1 cellular context compared by ENCODE assay signal in the genomic region with DNA sequence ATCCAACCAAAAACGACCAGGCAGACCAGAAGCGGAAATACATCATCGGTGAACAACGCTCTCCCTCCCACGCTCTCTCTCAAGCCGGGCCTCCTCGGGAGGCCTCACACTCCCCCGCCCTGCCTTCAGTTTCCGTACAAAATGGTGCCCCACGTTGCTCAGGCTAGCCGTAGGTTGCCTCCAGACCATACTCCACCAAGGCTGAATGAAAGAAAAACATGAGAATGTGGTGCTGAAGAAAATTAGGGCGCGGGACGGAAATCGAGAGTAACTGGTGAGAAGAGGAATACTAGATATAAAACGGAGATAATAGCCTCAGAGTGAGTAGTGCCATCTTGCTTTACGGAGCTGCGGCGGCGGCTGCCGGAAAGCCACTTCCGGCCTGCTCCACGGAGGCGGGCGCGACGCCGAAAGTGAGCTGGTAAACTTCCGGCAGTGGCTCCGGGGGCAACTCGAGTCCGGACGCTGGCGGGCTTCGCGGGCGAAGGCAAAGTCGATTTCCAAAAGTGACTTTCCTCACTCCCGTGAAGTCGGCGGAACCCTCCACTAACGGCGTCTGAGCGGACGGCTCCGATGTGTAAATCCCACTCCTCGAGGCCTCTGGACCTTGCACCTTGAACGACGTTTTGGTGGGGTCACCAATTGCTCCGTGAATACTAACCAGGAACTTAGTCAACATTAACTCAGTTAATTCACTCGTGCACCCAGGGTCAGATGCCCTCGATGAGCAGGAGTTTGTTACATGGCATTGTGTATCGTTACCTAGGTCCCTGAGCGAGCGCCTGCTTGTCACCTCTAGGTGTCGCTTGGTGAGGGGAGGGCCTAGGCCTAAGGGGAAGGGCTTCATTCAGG.
TF ChIP-seq lines count a peak whose summit lies in the region.

A gene (minus strand): TSS at position 7 of the 852 bp plus-strand sequence. CDS start 980 bp downstream, outside the sequence.

TF ChIP-seq in H1, 55 proteins besides CTCF, POLR2A, EP300 and RAD21 (continued from another document):
- TF ChIP-seq CBX8 (IDR thresholded peaks at IDR 0.05; ENCODE audit: borderline replicate concordance, low read depth, low read length) (no peak), CHD2 (IDR thresholded peaks at IDR 0.05; ENCODE audit: low read length) (no peak), FOSL1 (IDR thresholded peaks at IDR 0.05; ENCODE audit: insufficient read depth, low read depth, low read length) (no peak), YY1 (IDR thresholded peaks at IDR 0.05; ENCODE audit: low read depth, low read length) (peak; percentile 100), SRF (IDR thresholded peaks at IDR 0.05; ENCODE audit: low read depth, low read length) (no peak), NANOG (IDR thresholded peaks at IDR 0.05; ENCODE audit: insufficient read depth, low read depth, low read length, poor library complexity, severe bottlenecking) (no peak), CREB1 (IDR thresholded peaks at IDR 0.05) (peak; percentile 46), ZNF274 (IDR thresholded peaks at IDR 0.05; ENCODE audit: borderline replicate concordance, extremely low read depth, low read length) (no peak), RXRA (IDR thresholded peaks at IDR 0.05; ENCODE audit: insufficient read depth, low read depth, low read length) (no peak), EGR1 (IDR thresholded peaks at IDR 0.05; ENCODE audit: borderline replicate concordance, low read depth, low read length) (peak; percentile 98), KDM4A (IDR thresholded peaks at IDR 0.05; ENCODE audit: low read depth, low read length, severe bottlenecking) (peak; percentile 90), CBX5 (IDR thresholded peaks at IDR 0.05; ENCODE audit: low read depth, low read length) (no peak), NRF1 (IDR thresholded peaks at IDR 0.05; ENCODE audit: low read depth, low read length) (no peak), SIN3A (conservative IDR thresholded peaks at IDR 0.05 in 1 of 2, IDR thresholded peaks at IDR 0.05 in 1 of 2; ENCODE audit: low read depth in 1 of 2, low read length in 2 of 2) (peak; percentile 50 to 79; a peak in 2 of 4 replicates), CTBP2 (IDR thresholded peaks at IDR 0.05; ENCODE audit: borderline replicate concordance, insufficient read depth, insufficient read length, low read length) (no peak), TAF7 (optimal IDR thresholded peaks at IDR 0.05; ENCODE audit: borderline replicate concordance, low read depth, low read length) (peak; percentile 7), TAF1 (IDR thresholded peaks at IDR 0.05; ENCODE audit: low read depth, low read length) (peak; percentile 71), GABPA (IDR thresholded peaks at IDR 0.05; ENCODE audit: borderline replicate concordance, insufficient read depth, low read length) (peak; percentile 83), BACH1 (IDR thresholded peaks at IDR 0.05; ENCODE audit: low read length) (no peak), BCL11A (IDR thresholded peaks at IDR 0.05; ENCODE audit: low read depth in 2 of 2, low read length in 2 of 2) (no peak), PHF8 (conservative IDR thresholded peaks at IDR 0.05; ENCODE audit: low read depth, low read length) (peak; percentile 87), CEBPB (IDR thresholded peaks at IDR 0.05; ENCODE audit: low read depth, low read length) (0 out of 2 replicates have a peak, but pooled peaks have one; percentile 10), JUND (IDR thresholded peaks at IDR 0.05; ENCODE audit: low read length) (no peak)
- TF ChIP-seq, protein P1, sequence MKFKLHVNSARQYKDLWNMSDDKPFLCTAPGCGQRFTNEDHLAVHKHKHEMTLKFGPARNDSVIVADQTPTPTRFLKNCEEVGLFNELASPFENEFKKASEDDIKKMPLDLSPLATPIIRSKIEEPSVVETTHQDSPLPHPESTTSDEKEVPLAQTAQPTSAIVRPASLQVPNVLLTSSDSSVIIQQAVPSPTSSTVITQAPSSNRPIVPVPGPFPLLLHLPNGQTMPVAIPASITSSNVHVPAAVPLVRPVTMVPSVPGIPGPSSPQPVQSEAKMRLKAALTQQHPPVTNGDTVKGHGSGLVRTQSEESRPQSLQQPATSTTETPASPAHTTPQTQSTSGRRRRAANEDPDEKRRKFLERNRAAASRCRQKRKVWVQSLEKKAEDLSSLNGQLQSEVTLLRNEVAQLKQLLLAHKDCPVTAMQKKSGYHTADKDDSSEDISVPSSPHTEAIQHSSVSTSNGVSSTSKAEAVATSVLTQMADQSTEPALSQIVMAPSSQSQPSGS (IDR thresholded peaks at IDR 0.05; ENCODE audit: low read length), result no peak
